24 cellular contexts compared by ENCODE assay signal in genomic region chr15:72852268-72852667, GRCh38.
DNase-seq lines count a peak whose midpoint lies in the region; ATAC-seq, FAIRE-seq and TF ChIP-seq lines count a peak whose summit lies in the region.
"Had no signal": no experiment of that assay in that cellular context is flagged by ENCODE, and none has a peak within 500 bp of the region (broad histone marks: within the 10 kb centered on the region; RNA-seq: fewer than 3 reads in every experiment).

No MANE protein-coding gene starts in this region.

- no peaks in the 10 kb centered on the region for H4K20me1 ChIP-seq in HepG2 (ENCODE audit: insufficient read depth, low read length)

- intact Hi-C loops in HepG2 (cut with micrococcal nuclease; ENCODE audit: unreplicated experiment), result loop anchor here (10.0 kb wide), 1 partner anchor 63 kb away; no protein-coding TSS in a partner anchor

- no peaks in the 10 kb centered on the region for H3K79me2 ChIP-seq in HepG2 (ENCODE audit: insufficient read depth, low read length)

- TF ChIP-seq EP300 in HepG2 (IDR thresholded peaks at IDR 0.05; ENCODE audit: low read depth in 2 of 2, low read length in 2 of 2) (no peak), HepG2 (CRISPR knock-in tag; IDR thresholded peaks at IDR 0.05; ENCODE audit: borderline replicate concordance) (no peak)

- CTCF ChIA-PET in HepG2 (lab: Yijun Ruan, JAX; ENCODE audit: low intra/inter-chr PET ratio, low total read pairs), result no interaction called here

- no peak for ATAC-seq in HepG2
- no peak for ATAC-seq in GM18502 (IDR thresholded peaks at IDR 0.05; ENCODE audit: poor library complexity, unreplicated experiment)
- ATAC-seq: A549, HCT116, PC-3 had no signal

- no peak overlapping the region for H2AFZ ChIP-seq in HepG2 (ENCODE audit: low read length)

- H3K4me3 ChIP-seq in liver (ENCODE audit: low read depth in 1 of 3, low read length in 3 of 3) (no peak overlapping the region), HepG2 (replicated peaks in 1 of 3; ENCODE audit: insufficient read depth in 1 of 3, low read depth in 2 of 3, low read length in 3 of 3) (no peak overlapping the region), HAP-1 (no peak overlapping the region)
- H3K4me3 ChIP-seq: A549, SJSA1 had no signal

- H3K36me3 ChIP-seq in liver (ENCODE audit: control insufficient read depth in 4 of 4, insufficient read depth in 3 of 4, low read depth in 1 of 4, low read length in 3 of 4) (no peaks in the 10 kb centered on the region), HepG2 (replicated peaks in 1 of 2; ENCODE audit: control insufficient read depth in 1 of 2, insufficient read depth in 2 of 2, low read length in 2 of 2) (no peaks in the 10 kb centered on the region), HAP-1 (replicated peaks) (no peaks in the 10 kb centered on the region)
- H3K36me3 ChIP-seq: SJSA1 had no signal

- in situ Hi-C loops in HepG2 (cut with HindIII; ENCODE audit: extremely low pct_ligation_motif_present, low pct_unique_long_range_greater_than_20kb) (no loop called here), HAP-1 (cut with MboI; ENCODE audit: low sequenced_read_pairs) (no loop called here)

- H3K27me3 ChIP-seq in liver (ENCODE audit: control insufficient read depth in 4 of 4, insufficient read depth in 4 of 4, low read length in 3 of 4) (peaks cover 0 to 12% (median 2%) of the 10 kb centered on the region in 4 donors), HepG2 (ENCODE audit: control insufficient read depth in 1 of 2, insufficient read depth in 2 of 2, low read length in 2 of 2) (peaks cover 4 to 22% of the 10 kb centered on the region in 2 experiments; a peak in 3 of 5 replicates), HAP-1 (ENCODE audit: low read depth) (peaks cover 28% of the 10 kb centered on the region)
- H3K27me3 ChIP-seq: SJSA1 had no signal

- no peak for FAIRE-seq in HepG2 (lab: Jason Lieb, UNC)
- FAIRE-seq: A549, G401.6 had no signal

- no TSS peak for BruUV-seq in HepG2 (replicated peaks; lab: Mats Ljungman, UMichigan)

- WGBS in liver, result 53% methylated on average over 3 of the region's 3 CpGs
- 8% methylated on average over 3 of the region's 3 CpGs for WGBS in HepG2 (ENCODE audit: low lambda C conversion rate)

- no peak for TF ChIP-seq POLR2A in HepG2 (IDR thresholded peaks at IDR 0.05; ENCODE audit: insufficient read depth in 1 of 2, low read depth in 2 of 2, low read length in 2 of 2)

- TF ChIP-seq CTCF in liver (IDR thresholded peaks at IDR 0.05; ENCODE audit: low read depth, low read length, missing input control) (no peak), HepG2 (CRISPR knock-in tag; IDR thresholded peaks at IDR 0.05) (no peak)

- H3K27ac ChIP-seq in liver (ENCODE audit: low read depth in 1 of 2, low read length in 2 of 2) (no peak overlapping the region), HepG2 (ENCODE audit: extremely low read length, insufficient read depth, low read length) (no peak overlapping the region)
- H3K27ac ChIP-seq: A549, HL-60, SJSA1 had no signal

- TF ChIP-seq RAD21 in liver (IDR thresholded peaks at IDR 0.05) (peak in 1 of 2 donors; percentile 34), HepG2 (CRISPR knock-in tag; IDR thresholded peaks at IDR 0.05) (no peak)

- no peak overlapping the region for H3K9ac ChIP-seq in liver (ENCODE audit: low read depth in 1 of 2, low read length in 2 of 2)
- H3K9ac ChIP-seq in HepG2 (ENCODE audit: insufficient read depth, low read depth, low read length), result no peak overlapping the region

- H3K4me2 ChIP-seq in HepG2 (ENCODE audit: low read depth, low read length), result no peak overlapping the region
- H3K4me2 ChIP-seq: A549 had no signal

- no peak for DNase-seq in HepG2 (ENCODE audit: low spot score)
- peak; percentile 8 for DNase-seq in fibroblast of peridontal ligament (ENCODE audit: extremely low read depth)
- peak; percentile 23 for DNase-seq in mucosa of gallbladder (ENCODE audit: low spot score)
- no peak for DNase-seq in HAP-1 (ENCODE audit: low spot score in 2 of 2)
- no peak for DNase-seq in NCI-H128 (lab: John Stamatoyannopoulos, UW; ENCODE audit: unreplicated experiment)
- DNase-seq: C1 segment of cervical spinal cord; Caco-2; CD4-positive, alpha-beta memory T cell; GOT3; NCI-H1092; NCI-H1436; NCI-H187 treated with DMSO at 0.1 percent for 48 hours; NCI-H2171 treated with DMSO at 0.1 percent for 48 hours; NCI-H524; NCI-H774; NK-92 treated with Interleukin-12 subunit alpha and Interleukin-12 subunit beta, amount 100 ng/mL, for 24 hours; PC-3 had no signal

- H3K9me3 ChIP-seq in liver (ENCODE audit: control insufficient read depth in 4 of 4, low read length in 3 of 4), result no peaks in the 10 kb centered on the region
- H3K9me3 ChIP-seq in HepG2 (ENCODE audit: low read length), result no peaks in the 10 kb centered on the region
- no peaks in the 10 kb centered on the region for H3K9me3 ChIP-seq in HAP-1
- H3K9me3 ChIP-seq: A549, Caco-2, SJSA1 had no signal

- POLR2A ChIA-PET in HepG2 (lab: Yijun Ruan, JAX), result no interaction called here

- H3K4me1 ChIP-seq in liver (ENCODE audit: control insufficient read depth in 4 of 4, insufficient read depth in 4 of 4, low read length in 3 of 4) (no peaks in the 10 kb centered on the region), HepG2 (ENCODE audit: insufficient read depth, low read length) (no peaks in the 10 kb centered on the region), HAP-1 (no peaks in the 10 kb centered on the region)
- H3K4me1 ChIP-seq: A549, Caco-2, SJSA1 had no signal

TF ChIP-seq in liver, 16 proteins besides CTCF, POLR2A, EP300 and RAD21:
- TF ChIP-seq NR2F2 (IDR thresholded peaks at IDR 0.05), result no peak
- peak; percentile 90 for TF ChIP-seq REST (IDR thresholded peaks at IDR 0.05)

TF ChIP-seq in HepG2, 621 proteins besides CTCF, POLR2A, EP300 and RAD21:
- TF ChIP-seq CREB1 (IDR thresholded peaks at IDR 0.05) (no peak), CREB1 (CRISPR knock-in tag; IDR thresholded peaks at IDR 0.05) (no peak), ZNF589 (CRISPR knock-in tag; conservative IDR thresholded peaks at IDR 0.05) (no peak), MED1 (CRISPR knock-in tag; IDR thresholded peaks at IDR 0.05) (no peak)

Comparison
In these comparisons a context has a peak if more than half of its experiments do, and no peak if none do; other contexts are left out.
1. DNase-seq: peak in fibroblast of peridontal ligament (single experiment) and mucosa of gallbladder (single experiment); none in HepG2 (single experiment), HAP-1 (0 of 2) and NCI-H128 (single experiment).